ENCODE assay signal across 24 cellular contexts in genomic region chr2:238638982-238639341, GRCh38.
"Had no signal": no experiment of that assay in that cellular context is flagged by ENCODE, and none has a peak within 500 bp of the region (broad histone marks: within the 10 kb centered on the region; RNA-seq: fewer than 3 reads in every experiment).

No MANE protein-coding gene starts in this region.

- DNase-seq: activated CD4-positive, alpha-beta T cell treated with anti-CD3 and anti-CD28 coated beads, Interleukin-2, amount 50 U/mL, for 1 hour; activated CD4-positive, CD25-positive, alpha-beta regulatory T cell treated with anti-CD3 and anti-CD28 coated beads, Interleukin-2, amount 50 U/mL, for 72 hours; activated CD8-positive, alpha-beta T cell treated with anti-CD3 and anti-CD28 coated beads for 36 hours; activated naive CD4-positive, alpha-beta T cell; activated T-cell treated with anti-CD3 and anti-CD28 coated beads for 4 hours; activated T-cell treated with anti-CD3 and anti-CD28 coated beads, Interleukin-2, amount 50 U/mL, for 72 hours; aorta; body of pancreas; foreskin keratinocyte; heart right ventricle; kidney glomerular epithelial cell; lower lobe of right lung; naive B cell; nephron progenitor cell; nucleus accumbens; psoas muscle; stimulated activated CD4-positive, alpha-beta T cell treated with anti-CD3 and anti-CD28 coated beads, Interleukin-15, amount 100 ng/mL, for 24 hours; stimulated activated CD4-positive, alpha-beta T cell treated with anti-CD3 and anti-CD28 coated beads, Interleukin-2, amount 100 ng/mL, for 24 hours; stimulated activated naive B cell treated with anti-CD40 and anti-IgM and Interleukin-4, amounts not matched to agents 10 μg/mL and 1 μg/mL and 100 μg/mL, for 72 hours; stomach; T-helper 2 cell; thyroid gland had no signal

- H3K9me3 Mint-ChIP-seq: activated CD8-positive, alpha-beta T cell treated with anti-CD3 and anti-CD28 coated beads for 36 hours; activated T-cell treated with anti-CD3 and anti-CD28 coated beads, Interleukin-2, amount 50 U/mL, for 72 hours; naive B cell; nephron progenitor cell; stimulated activated naive B cell treated with anti-CD40 and anti-IgM and Interleukin-4, amounts not matched to agents 10 μg/mL and 1 μg/mL and 100 μg/mL, for 72 hours had no signal

- H3K27ac Mint-ChIP-seq: activated CD8-positive, alpha-beta T cell treated with anti-CD3 and anti-CD28 coated beads for 36 hours; activated naive CD8-positive, alpha-beta T cell; activated T-cell treated with anti-CD3 and anti-CD28 coated beads, Interleukin-2, amount 50 U/mL, for 72 hours; naive B cell; nephron progenitor cell; stimulated activated naive B cell treated with anti-CD40 and anti-IgM and Interleukin-4, amounts not matched to agents 10 μg/mL and 1 μg/mL and 100 μg/mL, for 72 hours had no signal

- ATAC-seq: activated CD8-positive, alpha-beta T cell treated with anti-CD3 and anti-CD28 coated beads for 36 hours; activated T-cell treated with anti-CD3 and anti-CD28 coated beads, Interleukin-2, amount 50 U/mL, for 72 hours; body of pancreas; foreskin keratinocyte; heart right ventricle; left lobe of liver; lower lobe of right lung; psoas muscle; stimulated activated naive B cell treated with anti-CD40 and anti-IgM and Interleukin-4, amounts not matched to agents 10 μg/mL and 1 μg/mL and 100 μg/mL, for 72 hours had no signal

- H3K4me1 Mint-ChIP-seq: naive B cell had no signal

- H3K36me3 Mint-ChIP-seq: activated naive CD8-positive, alpha-beta T cell; naive B cell; stimulated activated naive B cell treated with anti-CD40 and anti-IgM and Interleukin-4, amounts not matched to agents 10 μg/mL and 1 μg/mL and 100 μg/mL, for 72 hours had no signal

- H3K4me3 Mint-ChIP-seq: activated CD8-positive, alpha-beta T cell treated with anti-CD3 and anti-CD28 coated beads for 36 hours; activated naive CD8-positive, alpha-beta T cell; activated T-cell treated with anti-CD3 and anti-CD28 coated beads, Interleukin-2, amount 50 U/mL, for 72 hours; nephron progenitor cell; stimulated activated naive B cell treated with anti-CD40 and anti-IgM and Interleukin-4, amounts not matched to agents 10 μg/mL and 1 μg/mL and 100 μg/mL, for 72 hours had no signal
